In the genomic region with DNA sequence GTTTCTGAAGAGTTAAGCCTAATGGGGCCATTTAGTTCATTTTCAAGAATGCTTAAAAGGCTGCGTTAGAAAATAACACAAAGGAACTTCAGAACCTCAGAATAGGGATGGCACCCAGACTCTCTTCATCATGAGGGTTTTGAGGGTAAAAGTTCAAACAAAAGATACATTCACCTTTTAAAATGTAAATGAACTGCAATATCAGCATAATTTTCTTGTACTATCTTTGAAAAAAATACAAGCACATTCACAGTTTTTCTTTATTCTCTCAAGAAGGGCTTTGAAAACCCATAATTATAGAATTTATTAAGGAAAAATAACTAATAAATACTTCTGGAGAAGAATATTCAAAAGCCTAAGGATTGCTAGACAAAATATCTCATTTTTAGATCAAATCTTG, we compare ENCODE assay signal across 8 cellular contexts.
"Had no signal": no experiment of that assay in that cellular context is flagged by ENCODE, and none has a peak within 500 bp of the region (broad histone marks: within the 10 kb centered on the region; RNA-seq: fewer than 3 reads in every experiment).

No MANE protein-coding gene starts in this region.

- H3K4me2 ChIP-seq: GM23338 had no signal

- ATAC-seq: GM23338, K562 had no signal

- H3K4me3 ChIP-seq: GM23338, K562 had no signal

- H2AFZ ChIP-seq: GM23338 had no signal

- DNase-seq: H9, HCEC 1CT, KG1 had no signal

- FAIRE-seq: H1, H54, HTR-8/SVneo, K562 had no signal
